Comparison of ENCODE assay signal across 19 cellular contexts in the genomic region with DNA sequence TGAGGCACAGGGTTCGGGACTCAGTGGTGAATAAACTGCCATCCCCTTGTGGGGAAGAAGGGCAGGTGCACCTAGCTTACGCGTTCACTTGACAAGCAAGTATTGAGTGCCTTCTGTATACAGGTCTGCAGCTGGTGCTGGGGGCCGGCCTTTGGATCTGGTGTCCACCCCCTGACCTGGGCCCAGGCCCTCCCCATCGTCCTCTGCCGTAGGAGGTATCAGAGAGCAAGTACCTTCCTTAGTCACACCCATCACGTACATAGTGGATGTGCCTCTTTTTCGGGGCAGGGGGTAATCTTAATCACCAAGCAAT. TPM values are rescaled to one million over a fixed set of nuclear protein-coding genes. Genes with fewer than 3 reads are reported as not detected.
DNase-seq lines count a peak whose midpoint lies in the region; ATAC-seq and TF ChIP-seq lines count a peak whose summit lies in the region.
"Had no signal": no experiment of that assay in that cellular context is flagged by ENCODE, and none has a peak within 500 bp of the region (broad histone marks: within the 10 kb centered on the region; RNA-seq: fewer than 3 reads in every experiment).

No MANE protein-coding gene starts in this region.

- no peak overlapping the region for H3K27ac Mint-ChIP-seq in natural killer cell treated with Interleukin-12 subunit alpha and Interleukin-12 subunit beta and Interleukin-15 and Interleukin-18, amount 100 ng/mL, for 72 hours
- H3K27ac Mint-ChIP-seq in natural killer cell: no peak overlapping the region
- no peak overlapping the region for H3K27ac Mint-ChIP-seq in endodermal cell
- H3K27ac Mint-ChIP-seq: CD4-positive, alpha-beta memory T cell had no signal

- no peak for TF ChIP-seq CTCF in natural killer cell (IDR thresholded peaks at IDR 0.05)
- peak; percentile 46 for TF ChIP-seq CTCF in endodermal cell (conservative IDR thresholded peaks at IDR 0.05)

- H3K9ac ChIP-seq in endodermal cell (ENCODE audit: extremely low read depth, low read length, poor library complexity, severe bottlenecking): no peak overlapping the region
- H3K9ac ChIP-seq: BLaER1, KMS-11 had no signal

- H3K27ac ChIP-seq in endodermal cell (ENCODE audit: low read depth, low read length): no peak overlapping the region
- H3K27ac ChIP-seq: A549, BLaER1, KMS-11, SJSA1 had no signal

- no peaks in the 10 kb centered on the region for H3K4me1 Mint-ChIP-seq in natural killer cell treated with Interleukin-12 subunit alpha and Interleukin-12 subunit beta and Interleukin-15 and Interleukin-18, amount 100 ng/mL, for 72 hours (ENCODE audit: low read depth in 2 of 2)
- H3K4me1 Mint-ChIP-seq in natural killer cell: no peaks in the 10 kb centered on the region
- no peaks in the 10 kb centered on the region for H3K4me1 Mint-ChIP-seq in endodermal cell

- no peaks in the 10 kb centered on the region for H3K36me3 Mint-ChIP-seq in natural killer cell treated with Interleukin-12 subunit alpha and Interleukin-12 subunit beta and Interleukin-15 and Interleukin-18, amount 100 ng/mL, for 72 hours
- H3K36me3 Mint-ChIP-seq in natural killer cell (no peaks in the 10 kb centered on the region), endodermal cell (ENCODE audit: low read depth) (no peaks in the 10 kb centered on the region)
- H3K36me3 Mint-ChIP-seq: CD4-positive, alpha-beta memory T cell had no signal

- peak; percentile 18 for DNase-seq in natural killer cell treated with Interleukin-12 subunit alpha and Interleukin-12 subunit beta and Interleukin-15 and Interleukin-18, amount 100 ng/mL, for 72 hours (ENCODE audit: low spot score)
- no peak for DNase-seq in natural killer cell
- DNase-seq in endodermal cell: peak; percentile 11
- DNase-seq in posterior vena cava (ENCODE audit: low spot score): peak; percentile 71
- DNase-seq in GF-D8 (lab: John Stamatoyannopoulos, UW): no peak
- no peak for DNase-seq in T-helper 2 cell
- no peak for DNase-seq in NCI-H345 (lab: John Stamatoyannopoulos, UW)
- DNase-seq: CD4-positive, alpha-beta memory T cell; DMS153; GDM1; NCI-H1048; NCI-H1436 treated with DMSO at 0.1 percent for 48 hours; NCI-H2029 treated with DMSO at 0.1 percent for 48 hours had no signal

- no peak for ATAC-seq in natural killer cell treated with Interleukin-12 subunit alpha and Interleukin-12 subunit beta and Interleukin-15 and Interleukin-18, amount 100 ng/mL, for 72 hours
- ATAC-seq in natural killer cell: no peak
- ATAC-seq: A549 had no signal

- no peaks in the 10 kb centered on the region for H3K36me3 ChIP-seq in endodermal cell (ENCODE audit: control insufficient read depth, insufficient read depth, low read length)
- H3K36me3 ChIP-seq: BLaER1, SJSA1 had no signal

- peaks cover 6 to 17% of the 10 kb centered on the region in 2 donors for H3K27me3 Mint-ChIP-seq in natural killer cell treated with Interleukin-12 subunit alpha and Interleukin-12 subunit beta and Interleukin-15 and Interleukin-18, amount 100 ng/mL, for 72 hours
- H3K27me3 Mint-ChIP-seq in natural killer cell (ENCODE audit: low read depth in 2 of 2) (peaks cover 16 to 22% of the 10 kb centered on the region in 2 donors), endodermal cell (ENCODE audit: insufficient read depth) (no peaks in the 10 kb centered on the region)

- no peaks in the 10 kb centered on the region for H3K9me3 Mint-ChIP-seq in natural killer cell treated with Interleukin-12 subunit alpha and Interleukin-12 subunit beta and Interleukin-15 and Interleukin-18, amount 100 ng/mL, for 72 hours
- H3K9me3 Mint-ChIP-seq in natural killer cell (no peaks in the 10 kb centered on the region), endodermal cell (peaks cover 3% of the 10 kb centered on the region)

- WGBS in endodermal cell (ENCODE audit: insufficient coverage in 1 of 2, insufficient read length in 1 of 2), 2 experiments: 93 to 94% methylated on average over 6 to 8 of the region's 8 CpGs

- intact Hi-C loops in natural killer cell (cut with micrococcal nuclease) (no loop called here), posterior vena cava (cut with DNase I) (loop anchor here in 1 of 2 donors (5.0 kb wide), 1 partner anchor 102 kb away; no protein-coding TSS in a partner anchor)

- H3K27me3 ChIP-seq in endodermal cell (ENCODE audit: control insufficient read depth, insufficient read depth, low read length, poor library complexity, severe bottlenecking): no peaks in the 10 kb centered on the region
- H3K27me3 ChIP-seq: BLaER1, SJSA1 had no signal

- no peak overlapping the region for H3K4me3 ChIP-seq in endodermal cell (ENCODE audit: low read length)
- H3K4me3 ChIP-seq: A549, BLaER1, SJSA1 had no signal

- no peak overlapping the region for H3K4me3 Mint-ChIP-seq in natural killer cell treated with Interleukin-12 subunit alpha and Interleukin-12 subunit beta and Interleukin-15 and Interleukin-18, amount 100 ng/mL, for 72 hours
- H3K4me3 Mint-ChIP-seq in natural killer cell (no peak overlapping the region), endodermal cell (no peak overlapping the region)
- H3K4me3 Mint-ChIP-seq: CD4-positive, alpha-beta memory T cell had no signal

- no peaks in the 10 kb centered on the region for H3K4me1 ChIP-seq in endodermal cell (ENCODE audit: control insufficient read depth, insufficient read depth, low read length)
- H3K4me1 ChIP-seq: A549 had no signal

- no peaks in the 10 kb centered on the region for H3K9me3 ChIP-seq in endodermal cell (ENCODE audit: control insufficient read depth, low read length)
- H3K9me3 ChIP-seq: SJSA1 had no signal

RNA-seq across cellular contexts. Expression of a gene that starts 53.3 kb away (rescaled TPM):
- total RNA-seq in natural killer cell treated with Interleukin-12 subunit alpha and Interleukin-12 subunit beta and Interleukin-15 and Interleukin-18, amount 100 ng/mL, for 72 hours: under 1 TPM in 1 of 2 donors, not detected in 1; 0.89 TPM
- total RNA-seq in natural killer cell (under 1 TPM; 0.23 to 0.42 (median 0.40) TPM), endodermal cell (under 1 TPM; 0.20 to 0.64 TPM), posterior vena cava (1 to 10 TPM in 1 of 2 donors, under 1 TPM in 1; 0.76 to 1.4 TPM)
- polyA plus RNA-seq in endodermal cell (2013, experiment 1 of 2): 0.18 TPM
- not detected for polyA plus RNA-seq in endodermal cell (2013, experiment 2 of 2)
- total RNA-seq: Daoy, M059J had no signal
- polyA plus RNA-seq: CD4-positive, alpha-beta memory T cell had no signal

Comparison
In these comparisons a context has a peak if more than half of its experiments do, and no peak if none do; other contexts are left out.
1. DNase-seq: peak in natural killer cell treated with Interleukin-12 subunit alpha and Interleukin-12 subunit beta and Interleukin-15 and Interleukin-18, amount 100 ng/mL, for 72 hours (single experiment), endodermal cell (single experiment) and posterior vena cava (single experiment); none in natural killer cell (single experiment), GF-D8 (single experiment), T-helper 2 cell (0 of 5) and NCI-H345 (single experiment).